3 cellular contexts compared by ENCODE assay signal in the genomic region with DNA sequence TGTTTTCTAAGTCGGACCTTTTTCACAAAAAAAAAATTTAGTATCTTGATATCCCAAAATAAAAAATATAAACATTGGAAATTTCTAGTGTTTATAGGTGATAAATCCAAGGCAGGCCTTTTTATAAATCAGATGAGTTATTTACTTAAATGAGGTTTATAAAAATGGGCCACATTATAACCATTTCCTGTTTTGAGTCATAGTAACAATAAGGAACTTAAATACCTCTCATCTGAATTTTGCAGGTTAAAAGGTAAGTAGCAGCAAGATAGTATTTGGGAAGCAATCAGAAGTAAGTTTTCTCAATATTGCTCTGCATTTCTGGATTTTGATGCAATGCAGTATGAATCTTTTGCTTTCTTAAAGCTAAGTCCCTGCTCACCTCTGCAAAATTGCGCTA.
TF ChIP-seq lines count a peak whose summit lies in the region.

No MANE protein-coding gene starts in this region.

TF ChIP-seq in GM23338, 12 proteins besides CTCF, POLR2A, EP300 and RAD21:
- TF ChIP-seq POLR2AphosphoS5 (IDR thresholded peaks at IDR 0.05; ENCODE audit: low read depth) (no peak), NANOG (IDR thresholded peaks at IDR 0.05; ENCODE audit: borderline replicate concordance) (no peak), JUNB (IDR thresholded peaks at IDR 0.05; ENCODE audit: unreplicated experiment) (no peak), STAT1 (IDR thresholded peaks at IDR 0.05; ENCODE audit: unreplicated experiment) (no peak), EZH2 (IDR thresholded peaks at IDR 0.05; ENCODE audit: low read depth, unreplicated experiment) (no peak)
- TF ChIP-seq, protein P1, sequence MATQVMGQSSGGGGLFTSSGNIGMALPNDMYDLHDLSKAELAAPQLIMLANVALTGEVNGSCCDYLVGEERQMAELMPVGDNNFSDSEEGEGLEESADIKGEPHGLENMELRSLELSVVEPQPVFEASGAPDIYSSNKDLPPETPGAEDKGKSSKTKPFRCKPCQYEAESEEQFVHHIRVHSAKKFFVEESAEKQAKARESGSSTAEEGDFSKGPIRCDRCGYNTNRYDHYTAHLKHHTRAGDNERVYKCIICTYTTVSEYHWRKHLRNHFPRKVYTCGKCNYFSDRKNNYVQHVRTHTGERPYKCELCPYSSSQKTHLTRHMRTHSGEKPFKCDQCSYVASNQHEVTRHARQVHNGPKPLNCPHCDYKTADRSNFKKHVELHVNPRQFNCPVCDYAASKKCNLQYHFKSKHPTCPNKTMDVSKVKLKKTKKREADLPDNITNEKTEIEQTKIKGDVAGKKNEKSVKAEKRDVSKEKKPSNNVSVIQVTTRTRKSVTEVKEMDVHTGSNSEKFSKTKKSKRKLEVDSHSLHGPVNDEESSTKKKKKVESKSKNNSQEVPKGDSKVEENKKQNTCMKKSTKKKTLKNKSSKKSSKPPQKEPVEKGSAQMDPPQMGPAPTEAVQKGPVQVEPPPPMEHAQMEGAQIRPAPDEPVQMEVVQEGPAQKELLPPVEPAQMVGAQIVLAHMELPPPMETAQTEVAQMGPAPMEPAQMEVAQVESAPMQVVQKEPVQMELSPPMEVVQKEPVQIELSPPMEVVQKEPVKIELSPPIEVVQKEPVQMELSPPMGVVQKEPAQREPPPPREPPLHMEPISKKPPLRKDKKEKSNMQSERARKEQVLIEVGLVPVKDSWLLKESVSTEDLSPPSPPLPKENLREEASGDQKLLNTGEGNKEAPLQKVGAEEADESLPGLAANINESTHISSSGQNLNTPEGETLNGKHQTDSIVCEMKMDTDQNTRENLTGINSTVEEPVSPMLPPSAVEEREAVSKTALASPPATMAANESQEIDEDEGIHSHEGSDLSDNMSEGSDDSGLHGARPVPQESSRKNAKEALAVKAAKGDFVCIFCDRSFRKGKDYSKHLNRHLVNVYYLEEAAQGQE (IDR thresholded peaks at IDR 0.05; ENCODE audit: unreplicated experiment) = no peak

TF ChIP-seq in GM12878, 131 proteins besides CTCF, POLR2A, EP300 and RAD21:
- TF ChIP-seq JUNB (IDR thresholded peaks at IDR 0.05) (peak; percentile 74), JUND (IDR thresholded peaks at IDR 0.05; ENCODE audit: low read depth, low read length) (0 out of 2 replicates have a peak, but pooled peaks have one; percentile 17), SIX5 (IDR thresholded peaks at IDR 0.05; ENCODE audit: low read depth, low read length, severe bottlenecking) (no peak)

TF ChIP-seq in liver, 16 proteins besides CTCF, POLR2A, EP300 and RAD21:
- TF ChIP-seq HNF4A (conservative IDR thresholded peaks at IDR 0.05) = no peak
- TF ChIP-seq, protein P2, sequence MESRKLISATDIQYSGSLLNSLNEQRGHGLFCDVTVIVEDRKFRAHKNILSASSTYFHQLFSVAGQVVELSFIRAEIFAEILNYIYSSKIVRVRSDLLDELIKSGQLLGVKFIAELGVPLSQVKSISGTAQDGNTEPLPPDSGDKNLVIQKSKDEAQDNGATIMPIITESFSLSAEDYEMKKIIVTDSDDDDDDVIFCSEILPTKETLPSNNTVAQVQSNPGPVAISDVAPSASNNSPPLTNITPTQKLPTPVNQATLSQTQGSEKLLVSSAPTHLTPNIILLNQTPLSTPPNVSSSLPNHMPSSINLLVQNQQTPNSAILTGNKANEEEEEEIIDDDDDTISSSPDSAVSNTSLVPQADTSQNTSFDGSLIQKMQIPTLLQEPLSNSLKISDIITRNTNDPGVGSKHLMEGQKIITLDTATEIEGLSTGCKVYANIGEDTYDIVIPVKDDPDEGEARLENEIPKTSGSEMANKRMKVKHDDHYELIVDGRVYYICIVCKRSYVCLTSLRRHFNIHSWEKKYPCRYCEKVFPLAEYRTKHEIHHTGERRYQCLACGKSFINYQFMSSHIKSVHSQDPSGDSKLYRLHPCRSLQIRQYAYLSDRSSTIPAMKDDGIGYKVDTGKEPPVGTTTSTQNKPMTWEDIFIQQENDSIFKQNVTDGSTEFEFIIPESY (IDR thresholded peaks at IDR 0.05) = no peak
- no peak for TF ChIP-seq FOXA2 (IDR thresholded peaks at IDR 0.05)
